8 cellular contexts compared by ENCODE assay signal in genomic region chr17:75826561-75827290, GRCh38. TPM values are rescaled to one million over a fixed set of nuclear protein-coding genes. Genes with fewer than 3 reads are reported as not detected.
A peak's percentile ranks its signal among the peaks of the same experiment; 100 is the strongest.
DNase-seq lines count a peak whose midpoint lies in the region; ATAC-seq, FAIRE-seq and TF ChIP-seq lines count a peak whose summit lies in the region.

No MANE protein-coding gene starts in this region.

- H3K4me2 ChIP-seq in HepG2 (ENCODE audit: low read depth, low read length): peak overlapping the region; percentile 18

- no peak overlapping the region for H3K4me3 ChIP-seq in HepG2 (replicated peaks in 1 of 3; ENCODE audit: insufficient read depth in 1 of 3, low read depth in 2 of 3, low read length in 3 of 3)

- ATAC-seq in HepG2 (peak; percentile 13), GM19328 (IDR thresholded peaks at IDR 0.05; ENCODE audit: unreplicated experiment) (no peak)

- POLR2A ChIA-PET in HepG2 (lab: Yijun Ruan, JAX): interaction anchor here (0.9 to 8.0 kb wide), 14 partner anchors 9 to 72 kb away, joined by 3 to 88 read pairs (median 6); partner anchors contain the start of genes GALK1, UNC13D, UNK and WBP2

- in situ Hi-C loops in HepG2 (cut with HindIII; ENCODE audit: extremely low pct_ligation_motif_present, low pct_unique_long_range_greater_than_20kb): no loop called here

- TF ChIP-seq POLR2A in HepG2 (IDR thresholded peaks at IDR 0.05; ENCODE audit: insufficient read depth in 1 of 2, low read depth in 2 of 2, low read length in 2 of 2): no peak

- no TSS peak for BruUV-seq in HepG2 (replicated peaks; lab: Mats Ljungman, UMichigan)

- no peak overlapping the region for H2AFZ ChIP-seq in HepG2 (ENCODE audit: low read length)

- no peaks in the 10 kb centered on the region for H4K20me1 ChIP-seq in HepG2 (ENCODE audit: insufficient read depth, low read length)

- H3K79me2 ChIP-seq in HepG2 (ENCODE audit: insufficient read depth, low read length): no peaks in the 10 kb centered on the region

- WGBS in adipose tissue, 3 donors: 65 to 77% (median 66%) methylated on average over 13 of the region's 13 CpGs
- WGBS in HepG2 (ENCODE audit: low lambda C conversion rate): 69% methylated on average over 12 of the region's 13 CpGs

- H3K36me3 ChIP-seq in HepG2 (replicated peaks in 1 of 2; ENCODE audit: control insufficient read depth in 1 of 2, insufficient read depth in 2 of 2, low read length in 2 of 2): peaks cover 23 to 45% of the 10 kb centered on the region in 2 experiments

- CTCF ChIA-PET in HepG2 (lab: Yijun Ruan, JAX; ENCODE audit: low intra/inter-chr PET ratio, low total read pairs): interaction anchor here (1.1 to 1.2 kb wide), 2 partner anchors 21 to 73 kb away, joined by 3 to 6 read pairs; no protein-coding TSS in a partner anchor

- peaks cover 22% of the 10 kb centered on the region for H3K4me1 ChIP-seq in HepG2 (ENCODE audit: insufficient read depth, low read length)

- no peak for TF ChIP-seq EP300 in HepG2 (IDR thresholded peaks at IDR 0.05; ENCODE audit: low read depth in 2 of 2, low read length in 2 of 2)
- no peak for TF ChIP-seq EP300 in HepG2 (CRISPR knock-in tag; IDR thresholded peaks at IDR 0.05; ENCODE audit: borderline replicate concordance)

- FAIRE-seq in HepG2 (lab: Jason Lieb, UNC): peak; percentile 39

- DNase-seq in NCI-H82 (lab: John Stamatoyannopoulos, UW): peak; percentile 58
- no peak for DNase-seq in NCI-H82 treated with DMSO at 0.1 percent for 48 hours (lab: John Stamatoyannopoulos, UW; ENCODE audit: unreplicated experiment)
- DNase-seq in HepG2 (ENCODE audit: low spot score): peak; percentile 48
- peak in 1 of 49 donors; percentile 59 for DNase-seq in substantia nigra (lab: John Stamatoyannopoulos, UW)
- DNase-seq in DMS153 (lab: John Stamatoyannopoulos, UW): no peak
- DNase-seq in retina: no peak

- TF ChIP-seq CTCF in HepG2 (CRISPR knock-in tag; IDR thresholded peaks at IDR 0.05): peak; percentile 45

- peak overlapping the region; percentile 21; the same call in 1 of the 2 replicates for H3K9ac ChIP-seq in HepG2 (ENCODE audit: insufficient read depth, low read depth, low read length)

- TF ChIP-seq RAD21 in HepG2 (CRISPR knock-in tag; IDR thresholded peaks at IDR 0.05): no peak

- no peaks in the 10 kb centered on the region for H3K9me3 ChIP-seq in HepG2 (ENCODE audit: low read length)

- intact Hi-C loops in HepG2 (cut with micrococcal nuclease; ENCODE audit: unreplicated experiment): loop anchor here (5.0 kb wide), 1 partner anchor 49 kb away; a partner anchor contains a TSS

- peak overlapping the region; percentile 2 for H3K27ac ChIP-seq in adipose tissue (ENCODE audit: low read depth, low read length)
- peak overlapping the region; percentile 61 for H3K27ac ChIP-seq in HepG2 (ENCODE audit: extremely low read length, insufficient read depth, low read length)
- peak overlapping the region; percentile 71 for H3K27ac ChIP-seq in substantia nigra (ENCODE audit: low read depth, low read length, poor library complexity, severe bottlenecking)

- no peaks in the 10 kb centered on the region for H3K27me3 ChIP-seq in HepG2 (ENCODE audit: control insufficient read depth in 1 of 2, insufficient read depth in 2 of 2, low read length in 2 of 2)

RNA-seq across cellular contexts. Expression of gene UNC13D, which starts 17.5 kb away (rescaled TPM):
- polyA plus RNA-seq in adipose tissue (10 to 100 TPM in 2 of 3 donors, 1 to 10 TPM in 1; 6.3 to 13.5 (median 10.1) TPM), HepG2 (2011; rRNA removed) (29.7 and 40.0 TPM in 2 replicates)
- total RNA-seq in HepG2 (2016; rRNA removed; fragmentation: Illumina TruSeq; extraction: Trizol): 27.2 and 42.7 TPM in 2 replicates
- 14.5 and 15.7 TPM in 2 replicates for total RNA-seq in HepG2 (2016; cell fraction: cytosol; rRNA removed; fragmentation: Illumina TruSeq; extraction: Trizol; ENCODE audit: low read depth)
- total RNA-seq in HepG2 (2016; cell fraction: insoluble cytoplasmic fraction; rRNA removed; fragmentation: Illumina TruSeq; extraction: Trizol): 22.9 and 43.4 TPM in 2 replicates
- 23.8 and 27.2 TPM in 2 replicates for total RNA-seq in HepG2 (2016; cell fraction: membrane; rRNA removed; fragmentation: Illumina TruSeq; extraction: Trizol)
- 38.7 and 48.5 TPM in 2 replicates for total RNA-seq in HepG2 (2016; cell fraction: nucleus; rRNA removed; fragmentation: Illumina TruSeq; extraction: Trizol)
- 7.5 and 12.9 TPM in 2 replicates for polyA plus RNA-seq in HepG2 (2011; cell fraction: cytosol; rRNA removed)
- polyA plus RNA-seq in HepG2 (2011; cell fraction: nucleus; rRNA removed): 244 and 327 TPM in 2 replicates
- polyA plus RNA-seq in HepG2 (2012): 21.7 and 27.3 TPM in 2 replicates
- 6.0 and 6.9 TPM in 2 replicates for polyA plus RNA-seq in HepG2 (2016; cell fraction: cytosol; fragmentation: Illumina TruSeq; extraction: Trizol; ENCODE audit: low read depth)
- 21.6 and 29.9 TPM in 2 replicates for polyA plus RNA-seq in HepG2 (2016; cell fraction: insoluble cytoplasmic fraction; fragmentation: Illumina TruSeq; extraction: Trizol; ENCODE audit: low read depth)
- 17.3 and 18.9 TPM in 2 replicates for polyA plus RNA-seq in HepG2 (2016; cell fraction: membrane; fragmentation: Illumina TruSeq; extraction: Trizol; ENCODE audit: low read depth)
- 126 and 127 TPM in 2 replicates for polyA plus RNA-seq in HepG2 (2016; cell fraction: nucleus; fragmentation: Illumina TruSeq; extraction: Trizol; ENCODE audit: insufficient read depth, low read depth)
- polyA minus RNA-seq in HepG2 (2011; rRNA and poly(A)+ RNA removed; ENCODE audit: low replicate concordance): 76.6 and 82.7 TPM in 2 replicates
- polyA minus RNA-seq in HepG2 (2011; cell fraction: cytosol; rRNA and poly(A)+ RNA removed): 20.3 and 24.5 TPM in 2 replicates
- polyA minus RNA-seq in HepG2 (2011; cell fraction: nucleus; rRNA and poly(A)+ RNA removed): 59.1 and 68.5 TPM in 2 replicates

RNA-seq across cellular contexts. Expression of gene WBP2, which starts 28.4 kb away (rescaled TPM):
- 100 to 1,000 TPM in 2 of 3 donors, 10 to 100 TPM in 1; 85.0 to 162 (median 107) TPM for polyA plus RNA-seq in adipose tissue
- 28.2 and 29.2 TPM in 2 replicates for total RNA-seq in HepG2 (2016; rRNA removed; fragmentation: Illumina TruSeq; extraction: Trizol)
- 15.4 and 19.3 TPM in 2 replicates for total RNA-seq in HepG2 (2016; cell fraction: cytosol; rRNA removed; fragmentation: Illumina TruSeq; extraction: Trizol; ENCODE audit: low read depth)
- total RNA-seq in HepG2 (2016; cell fraction: insoluble cytoplasmic fraction; rRNA removed; fragmentation: Illumina TruSeq; extraction: Trizol): 23.5 and 33.2 TPM in 2 replicates
- total RNA-seq in HepG2 (2016; cell fraction: membrane; rRNA removed; fragmentation: Illumina TruSeq; extraction: Trizol): 22.1 and 25.3 TPM in 2 replicates
- 17.9 and 23.5 TPM in 2 replicates for total RNA-seq in HepG2 (2016; cell fraction: nucleus; rRNA removed; fragmentation: Illumina TruSeq; extraction: Trizol)
- 29.5 and 34.6 TPM in 2 replicates for polyA plus RNA-seq in HepG2 (2011; rRNA removed)
- polyA plus RNA-seq in HepG2 (2011; cell fraction: cytosol; rRNA removed): 24.9 and 26.1 TPM in 2 replicates
- 77.1 and 77.4 TPM in 2 replicates for polyA plus RNA-seq in HepG2 (2011; cell fraction: nucleus; rRNA removed)
- polyA plus RNA-seq in HepG2 (2012): 95.2 and 97.1 TPM in 2 replicates
- 14.4 and 17.2 TPM in 2 replicates for polyA plus RNA-seq in HepG2 (2016; cell fraction: cytosol; fragmentation: Illumina TruSeq; extraction: Trizol; ENCODE audit: low read depth)
- 51.6 and 76.7 TPM in 2 replicates for polyA plus RNA-seq in HepG2 (2016; cell fraction: insoluble cytoplasmic fraction; fragmentation: Illumina TruSeq; extraction: Trizol; ENCODE audit: low read depth)
- polyA plus RNA-seq in HepG2 (2016; cell fraction: membrane; fragmentation: Illumina TruSeq; extraction: Trizol; ENCODE audit: low read depth): 27.3 and 29.7 TPM in 2 replicates
- 87.1 and 89.4 TPM in 2 replicates for polyA plus RNA-seq in HepG2 (2016; cell fraction: nucleus; fragmentation: Illumina TruSeq; extraction: Trizol; ENCODE audit: insufficient read depth, low read depth)
- polyA minus RNA-seq in HepG2 (2011; rRNA and poly(A)+ RNA removed; ENCODE audit: low replicate concordance): 39.8 and 42.3 TPM in 2 replicates
- 35.5 and 39.9 TPM in 2 replicates for polyA minus RNA-seq in HepG2 (2011; cell fraction: cytosol; rRNA and poly(A)+ RNA removed)
- polyA minus RNA-seq in HepG2 (2011; cell fraction: nucleus; rRNA and poly(A)+ RNA removed): 30.1 and 38.2 TPM in 2 replicates

RNA-seq across cellular contexts. Expression of gene UNK, which starts 42.1 kb away (rescaled TPM):
- polyA plus RNA-seq in adipose tissue (10 to 100 TPM in 2 of 3 donors, 1 to 10 TPM in 1; 9.7 to 15.0 (median 13.9) TPM), HepG2 (2011; rRNA removed) (30.7 and 31.6 TPM in 2 replicates)
- 28.6 and 33.0 TPM in 2 replicates for total RNA-seq in HepG2 (2016; rRNA removed; fragmentation: Illumina TruSeq; extraction: Trizol)
- total RNA-seq in HepG2 (2016; cell fraction: cytosol; rRNA removed; fragmentation: Illumina TruSeq; extraction: Trizol; ENCODE audit: low read depth): 37.2 and 44.0 TPM in 2 replicates
- total RNA-seq in HepG2 (2016; cell fraction: insoluble cytoplasmic fraction; rRNA removed; fragmentation: Illumina TruSeq; extraction: Trizol): 21.2 and 33.0 TPM in 2 replicates
- total RNA-seq in HepG2 (2016; cell fraction: membrane; rRNA removed; fragmentation: Illumina TruSeq; extraction: Trizol): 58.6 and 59.5 TPM in 2 replicates
- 38.6 and 43.6 TPM in 2 replicates for total RNA-seq in HepG2 (2016; cell fraction: nucleus; rRNA removed; fragmentation: Illumina TruSeq; extraction: Trizol)
- 18.7 and 21.7 TPM in 2 replicates for polyA plus RNA-seq in HepG2 (2011; cell fraction: cytosol; rRNA removed)
- polyA plus RNA-seq in HepG2 (2011; cell fraction: nucleus; rRNA removed): 50.0 and 56.4 TPM in 2 replicates
- 20.8 and 23.9 TPM in 2 replicates for polyA plus RNA-seq in HepG2 (2012)
- 55.3 and 62.7 TPM in 2 replicates for polyA plus RNA-seq in HepG2 (2016; cell fraction: cytosol; fragmentation: Illumina TruSeq; extraction: Trizol; ENCODE audit: low read depth)
- polyA plus RNA-seq in HepG2 (2016; cell fraction: insoluble cytoplasmic fraction; fragmentation: Illumina TruSeq; extraction: Trizol; ENCODE audit: low read depth): 28.7 and 35.1 TPM in 2 replicates
- 64.7 and 69.9 TPM in 2 replicates for polyA plus RNA-seq in HepG2 (2016; cell fraction: membrane; fragmentation: Illumina TruSeq; extraction: Trizol; ENCODE audit: low read depth)
- polyA plus RNA-seq in HepG2 (2016; cell fraction: nucleus; fragmentation: Illumina TruSeq; extraction: Trizol; ENCODE audit: insufficient read depth, low read depth): 52.8 and 60.0 TPM in 2 replicates
- 24.3 and 28.1 TPM in 2 replicates for polyA minus RNA-seq in HepG2 (2011; rRNA and poly(A)+ RNA removed; ENCODE audit: low replicate concordance)
- polyA minus RNA-seq in HepG2 (2011; cell fraction: cytosol; rRNA and poly(A)+ RNA removed): 10.4 and 14.9 TPM in 2 replicates
- polyA minus RNA-seq in HepG2 (2011; cell fraction: nucleus; rRNA and poly(A)+ RNA removed): 78.9 and 91.3 TPM in 2 replicates

RNA-seq across cellular contexts. Expression of gene TRIM47, which starts 51.7 kb away (rescaled TPM):
- polyA plus RNA-seq in adipose tissue (10 to 100 TPM; 12.7 to 32.6 (median 28.6) TPM), HepG2 (2011; rRNA removed) (33.5 and 45.8 TPM in 2 replicates)
- 59.7 and 82.0 TPM in 2 replicates for total RNA-seq in HepG2 (2016; rRNA removed; fragmentation: Illumina TruSeq; extraction: Trizol)
- 24.8 and 27.6 TPM in 2 replicates for total RNA-seq in HepG2 (2016; cell fraction: cytosol; rRNA removed; fragmentation: Illumina TruSeq; extraction: Trizol; ENCODE audit: low read depth)
- total RNA-seq in HepG2 (2016; cell fraction: insoluble cytoplasmic fraction; rRNA removed; fragmentation: Illumina TruSeq; extraction: Trizol): 52.0 and 87.1 TPM in 2 replicates
- total RNA-seq in HepG2 (2016; cell fraction: membrane; rRNA removed; fragmentation: Illumina TruSeq; extraction: Trizol): 34.8 and 37.7 TPM in 2 replicates
- total RNA-seq in HepG2 (2016; cell fraction: nucleus; rRNA removed; fragmentation: Illumina TruSeq; extraction: Trizol): 65.7 and 73.6 TPM in 2 replicates
- 29.2 and 33.8 TPM in 2 replicates for polyA plus RNA-seq in HepG2 (2011; cell fraction: cytosol; rRNA removed)
- 126 and 158 TPM in 2 replicates for polyA plus RNA-seq in HepG2 (2011; cell fraction: nucleus; rRNA removed)
- polyA plus RNA-seq in HepG2 (2012): 46.3 and 58.3 TPM in 2 replicates
- polyA plus RNA-seq in HepG2 (2016; cell fraction: cytosol; fragmentation: Illumina TruSeq; extraction: Trizol; ENCODE audit: low read depth): 11.8 and 13.6 TPM in 2 replicates
- 67.4 and 93.5 TPM in 2 replicates for polyA plus RNA-seq in HepG2 (2016; cell fraction: insoluble cytoplasmic fraction; fragmentation: Illumina TruSeq; extraction: Trizol; ENCODE audit: low read depth)
- polyA plus RNA-seq in HepG2 (2016; cell fraction: membrane; fragmentation: Illumina TruSeq; extraction: Trizol; ENCODE audit: low read depth): 24.7 and 30.6 TPM in 2 replicates
- polyA plus RNA-seq in HepG2 (2016; cell fraction: nucleus; fragmentation: Illumina TruSeq; extraction: Trizol; ENCODE audit: insufficient read depth, low read depth): 129 and 138 TPM in 2 replicates
- 24.4 and 64.0 TPM in 2 replicates for polyA minus RNA-seq in HepG2 (2011; rRNA and poly(A)+ RNA removed; ENCODE audit: low replicate concordance)
- polyA minus RNA-seq in HepG2 (2011; cell fraction: cytosol; rRNA and poly(A)+ RNA removed): 30.4 and 41.4 TPM in 2 replicates
- 31.9 and 40.8 TPM in 2 replicates for polyA minus RNA-seq in HepG2 (2011; cell fraction: nucleus; rRNA and poly(A)+ RNA removed)

Comparison
In these comparisons a context has a peak if more than half of its experiments do, and no peak if none do; other contexts are left out.
1. DNase-seq: peak in NCI-H82 (single experiment) and HepG2 (single experiment); none in NCI-H82 treated with DMSO at 0.1 percent for 48 hours (single experiment), DMS153 (single experiment) and retina (single experiment).
2. H3K27ac ChIP-seq: peak in every context shown above with its lines; median percentile 71 in substantia nigra; 61 in HepG2; 2 in adipose tissue.